Comparison of ENCODE assay signal across 27 cellular contexts in genomic region chr15:78251136-78251535, GRCh38. TPM values are rescaled to one million over a fixed set of nuclear protein-coding genes. Genes with fewer than 3 reads are reported as not detected.
"Had no signal": no experiment of that assay in that cellular context is flagged by ENCODE, and none has a peak within 500 bp of the region (broad histone marks: within the 10 kb centered on the region; RNA-seq: fewer than 3 reads in every experiment).

No MANE protein-coding gene starts in this region.

- H3K4me1 Mint-ChIP-seq: immature natural killer cell had no signal

- H3K36me3 Mint-ChIP-seq: immature natural killer cell had no signal

- H3K9me3 ChIP-seq: colonic mucosa, esophagus muscularis mucosa, gastroesophageal sphincter, heart left ventricle, left ventricle myocardium inferior, lower lobe of right lung had no signal

- H3K4me2 ChIP-seq: hepatocyte had no signal

- ATAC-seq: foreskin keratinocyte, gastroesophageal sphincter, heart left ventricle, left colon, left lobe of liver, lower lobe of right lung had no signal

- H3K27ac Mint-ChIP-seq: dendritic cell treated with granulocyte-macrophage colony-stimulating factor and Interleukin-4, amounts not matched to agents 40 ng/mL and 50 ng/mL, for 4 days; immature natural killer cell had no signal

- H3K27ac ChIP-seq: colonic mucosa, esophagus muscularis mucosa, foreskin keratinocyte, gastroesophageal sphincter, heart left ventricle, hepatocyte, left ventricle myocardium inferior, lower lobe of right lung had no signal

- H3K4me3 ChIP-seq: colonic mucosa, esophagus muscularis mucosa, gastroesophageal sphincter, heart left ventricle, hepatocyte, left ventricle myocardium inferior, lower lobe of right lung had no signal

- H3K27me3 Mint-ChIP-seq: dendritic cell treated with granulocyte-macrophage colony-stimulating factor and Interleukin-4, amounts not matched to agents 40 ng/mL and 50 ng/mL, for 4 days had no signal

- H3K79me2 ChIP-seq: hepatocyte had no signal

- H3K36me3 ChIP-seq: colonic mucosa, esophagus muscularis mucosa, gastroesophageal sphincter, heart left ventricle, left ventricle myocardium inferior, lower lobe of right lung had no signal

- H3K9me3 Mint-ChIP-seq: dendritic cell treated with granulocyte-macrophage colony-stimulating factor and Interleukin-4, amounts not matched to agents 40 ng/mL and 50 ng/mL, for 4 days; immature natural killer cell had no signal

- DNase-seq: colonic mucosa; cortex of kidney; effector CD4-positive, alpha-beta T cell; effector memory CD4-positive, alpha-beta T cell; foreskin keratinocyte; heart left ventricle; hypothalamus; immature natural killer cell; islet precursor cell; kidney; kidney glomerular epithelial cell; left colon; left ventricle myocardium inferior; lower lobe of right lung; mesenchymal stem cell; midbrain had no signal

- H2AFZ ChIP-seq: hepatocyte had no signal

- FAIRE-seq: endothelial cell of umbilical vein, frontal cortex, kidney had no signal

- H3K4me1 ChIP-seq: colonic mucosa, esophagus muscularis mucosa, foreskin keratinocyte, gastroesophageal sphincter, heart left ventricle, left ventricle myocardium inferior, lower lobe of right lung had no signal

- H3K4me3 Mint-ChIP-seq: dendritic cell treated with granulocyte-macrophage colony-stimulating factor and Interleukin-4, amounts not matched to agents 40 ng/mL and 50 ng/mL, for 4 days; immature natural killer cell had no signal

- H3K27me3 ChIP-seq: colonic mucosa, esophagus muscularis mucosa, gastroesophageal sphincter, heart left ventricle, hepatocyte had no signal

RNA-seq across cellular contexts. Expression of gene ACSBG1, which starts 16.8 kb away (rescaled TPM):
- total RNA-seq: chondrocyte, dermis microvascular lymphatic vessel endothelial cell, endothelial cell of umbilical vein, fibroblast of lung, foreskin keratinocyte, left lobe of liver, lung microvascular endothelial cell had no signal
- polyA plus RNA-seq: endothelial cell of umbilical vein, fibroblast of lung had no signal
